ENCODE assay signal across 8 cellular contexts in genomic region chr7:99374121-99375064, GRCh38. TPM values are rescaled to one million over a fixed set of nuclear protein-coding genes. Genes with fewer than 3 reads are reported as not detected.
A peak's percentile ranks its signal among the peaks of the same experiment; 100 is the strongest.
DNase-seq lines count a peak whose midpoint lies in the region; ATAC-seq and TF ChIP-seq lines count a peak whose summit lies in the region.

Gene ARPC1B (plus strand): TSS chr7:99374730. CDS start chr7:99385715, 10,985 bp downstream.

- H3K4me3 ChIP-seq in BLaER1 treated with 17β-estradiol and CSF1 and Interleukin-3, amounts not matched to agents 10 nM and 100 nM, result peak within 1 kb of the TSS; percentile 68 to 88 (median 82)
- peak within 1 kb of the TSS; percentile 79 for H3K4me3 ChIP-seq in OCI-LY1 (ENCODE audit: low read depth, low read length, poor library complexity, severe bottlenecking)
- peak within 1 kb of the TSS; percentile 84 for H3K4me3 ChIP-seq in epithelial cell of proximal tubule (ENCODE audit: low read depth, low read length)
- peak within 1 kb of the TSS; percentile 59 to 85 for H3K4me3 ChIP-seq in muscle layer of duodenum (ENCODE audit: low read depth in 1 of 2, low read length in 2 of 2)

- DNase-seq in activated T-cell treated with anti-CD3 and anti-CD28 coated beads for 1 hour (ENCODE audit: low read depth), result peak; percentile 79
- DNase-seq in epithelial cell of proximal tubule (ENCODE audit: low read depth), result no peak
- peak; percentile 76 to 80 for DNase-seq in stimulated activated CD8-positive, alpha-beta memory T cell treated with anti-CD3 and anti-CD28 coated beads, Interleukin-7, amount 100 ng/mL, for 48 hours (ENCODE audit: extremely low read depth in 1 of 2, low read depth in 1 of 2)

- no peaks in the 10 kb centered on the region for H3K27me3 ChIP-seq in BLaER1 treated with 17β-estradiol and CSF1 and Interleukin-3, amounts not matched to agents 10 nM and 100 nM
- H3K27me3 ChIP-seq in OCI-LY1 (ENCODE audit: insufficient read depth, low read length) (no peaks in the 10 kb centered on the region), muscle layer of duodenum (ENCODE audit: low read depth, low read length) (no peaks in the 10 kb centered on the region)

- H3K4me2 ChIP-seq in BLaER1 treated with 17β-estradiol and CSF1 and Interleukin-3, amounts not matched to agents 10 nM and 100 nM, result peak within 1 kb of the TSS; percentile 80 to 100 (median 93)
- H3K4me2 ChIP-seq in OCI-LY1 (ENCODE audit: low read length), result peak within 1 kb of the TSS; percentile 81

- H3K9ac ChIP-seq in BLaER1 treated with 17β-estradiol and CSF1 and Interleukin-3, amounts not matched to agents 10 nM and 100 nM, result peak within 1 kb of the TSS; percentile 86 to 91 (median 88)
- H3K9ac ChIP-seq in OCI-LY1 (ENCODE audit: low read length), result peak within 1 kb of the TSS; percentile 76

- H3K4me1 ChIP-seq in BLaER1 treated with 17β-estradiol and CSF1 and Interleukin-3, amounts not matched to agents 10 nM and 100 nM, result peaks cover 28 to 64% (median 46%) of the 10 kb centered on the region in 10 experiments
- peaks cover 26% of the 10 kb centered on the region for H3K4me1 ChIP-seq in OCI-LY1 (ENCODE audit: insufficient read depth, low read length, severe bottlenecking)
- peaks cover 0 to 21% of the 10 kb centered on the region in 2 donors for H3K4me1 ChIP-seq in muscle layer of duodenum (ENCODE audit: control insufficient read depth in 1 of 2, insufficient read depth in 2 of 2, low read length in 2 of 2)

- ATAC-seq in GM19025 (IDR thresholded peaks at IDR 0.05; ENCODE audit: low read depth, unreplicated experiment), result peak; percentile 51
- peak; percentile 42 for ATAC-seq in HG03139 (IDR thresholded peaks at IDR 0.05; ENCODE audit: unreplicated experiment)

- peak within 1 kb of the TSS; percentile 36; the same call in 1 of the 2 replicates for H2AFZ ChIP-seq in OCI-LY1 (ENCODE audit: low read length)

- peaks cover 23 to 44% (median 29%) of the 10 kb centered on the region in 11 experiments; a peak in 21 of 22 replicates for H4K20me1 ChIP-seq in BLaER1 treated with 17β-estradiol and CSF1 and Interleukin-3, amounts not matched to agents 10 nM and 100 nM
- H4K20me1 ChIP-seq in OCI-LY1 (ENCODE audit: insufficient read depth, low read length), result no peaks in the 10 kb centered on the region

- TF ChIP-seq CTCF in OCI-LY1 (IDR thresholded peaks at IDR 0.05; ENCODE audit: low read length) (no peak), epithelial cell of proximal tubule (conservative IDR thresholded peaks at IDR 0.05; ENCODE audit: low read depth, low read length) (no peak)

- peaks cover 5% of the 10 kb centered on the region; the same call in 1 of the 2 replicates for H3K79me2 ChIP-seq in OCI-LY1 (ENCODE audit: insufficient read depth, low read length)

- peaks cover 21 to 33% (median 27%) of the 10 kb centered on the region in 11 experiments; a peak in 21 of 22 replicates for H3K36me3 ChIP-seq in BLaER1 treated with 17β-estradiol and CSF1 and Interleukin-3, amounts not matched to agents 10 nM and 100 nM
- H3K36me3 ChIP-seq in OCI-LY1 (ENCODE audit: insufficient read depth, low read length) (peaks cover 26% of the 10 kb centered on the region), muscle layer of duodenum (ENCODE audit: control insufficient read depth in 1 of 2, insufficient read depth in 2 of 2, low read length in 2 of 2) (no peaks in the 10 kb centered on the region)

- H3K27ac ChIP-seq in BLaER1 treated with 17β-estradiol and CSF1 and Interleukin-3, amounts not matched to agents 10 nM and 100 nM, result peak within 1 kb of the TSS; percentile 78 to 95 (median 90)
- H3K27ac ChIP-seq in OCI-LY1 (ENCODE audit: low read depth, low read length, poor library complexity, severe bottlenecking) (peak within 1 kb of the TSS; percentile 41), muscle layer of duodenum (ENCODE audit: low read length) (peak within 1 kb of the TSS; percentile 8)

- no peaks in the 10 kb centered on the region for H3K9me3 ChIP-seq in BLaER1 treated with 17β-estradiol and CSF1 and Interleukin-3, amounts not matched to agents 10 nM and 100 nM (replicated peaks in 1 of 11)
- H3K9me3 ChIP-seq in OCI-LY1 (ENCODE audit: low read length) (no peaks in the 10 kb centered on the region), muscle layer of duodenum (ENCODE audit: control insufficient read depth in 1 of 2, low read length in 2 of 2) (no peaks in the 10 kb centered on the region)

- peaks cover 6% of the 10 kb centered on the region; the same call in 1 of the 2 replicates for H3F3A ChIP-seq in OCI-LY1 (ENCODE audit: insufficient read depth, low read length)

- no peaks in the 10 kb centered on the region for H3K9me2 ChIP-seq in OCI-LY1 (ENCODE audit: low read depth, low read length)

RNA-seq across cellular contexts. Expression of gene ARPC1B, which starts in this region (rescaled TPM):
- total RNA-seq in epithelial cell of proximal tubule, result 378 and 509 TPM in 2 replicates

Comparison
In these comparisons a context has a peak if more than half of its experiments do, and no peak if none do; other contexts are left out.
1. H3K27ac ChIP-seq: peak in every context shown above with its lines; median percentile 90 in BLaER1 treated with 17β-estradiol and CSF1 and Interleukin-3, amounts not matched to agents 10 nM and 100 nM; 41 in OCI-LY1; 8 in muscle layer of duodenum.